In genomic region chr19:5585461-5586299, GRCh38 we compare ENCODE assay signal across 9 cellular contexts. TPM values are rescaled to one million over a fixed set of nuclear protein-coding genes. Genes with fewer than 3 reads are reported as not detected.
DNase-seq lines count a peak whose midpoint lies in the region; ATAC-seq, FAIRE-seq and TF ChIP-seq lines count a peak whose summit lies in the region.
"Had no signal": no experiment of that assay in that cellular context is flagged by ENCODE, and none has a peak within 500 bp of the region (broad histone marks: within the 10 kb centered on the region; RNA-seq: fewer than 3 reads in every experiment).

No MANE protein-coding gene starts in this region.

- intact Hi-C loops in upper lobe of right lung (cut with DNase I): no loop called here

- no peaks in the 10 kb centered on the region for H3K9me3 Mint-ChIP-seq in neural progenitor cell

- H3K27ac ChIP-seq in neural progenitor cell: peak overlapping the region; percentile 88
- H3K27ac ChIP-seq in upper lobe of right lung: no peak overlapping the region

- peak overlapping the region; percentile 38 for H2AFZ ChIP-seq in neural progenitor cell (replicated peaks)

- TF ChIP-seq CTCF in neural progenitor cell (IDR thresholded peaks at IDR 0.05): no peak
- TF ChIP-seq CTCF in upper lobe of right lung (IDR thresholded peaks at IDR 0.05): no peak

- DNase-seq in GM12892 (ENCODE audit: insufficient read length) (no peak), ecto neural progenitor cell (ENCODE audit: low spot score) (peak; percentile 77), neural progenitor cell (ENCODE audit: low spot score) (peak; percentile 80), upper lobe of right lung (no peak), NOMO-1 treated with DMSO at 0.1 percent for 48 hours (lab: John Stamatoyannopoulos, UW; ENCODE audit: unreplicated experiment) (no peak)
- peak; percentile 41 to 46 for DNase-seq in activated CD4-positive, alpha-beta T cell treated with anti-CD3 and anti-CD28 coated beads for 4 hours

- H3K27ac Mint-ChIP-seq in neural progenitor cell: peak overlapping the region; percentile 92

- peaks cover 27% of the 10 kb centered on the region for H3K4me1 Mint-ChIP-seq in neural progenitor cell

- H3K4me1 ChIP-seq in neural progenitor cell (peaks cover 18% of the 10 kb centered on the region), upper lobe of right lung (no peaks in the 10 kb centered on the region)

- no peaks in the 10 kb centered on the region for H3K79me2 ChIP-seq in neural progenitor cell (ENCODE audit: low read depth)

- FAIRE-seq in GM12892 (lab: Jason Lieb, UNC): no peak
- FAIRE-seq: endothelial cell of umbilical vein had no signal

- ATAC-seq in upper lobe of right lung: peak; percentile 4
- no peak for ATAC-seq in HG03135 (IDR thresholded peaks at IDR 0.05; ENCODE audit: unreplicated experiment)
- no peak for ATAC-seq in GM21786 (IDR thresholded peaks at IDR 0.05; ENCODE audit: unreplicated experiment)

- peak overlapping the region; percentile 60 for H3K4me3 Mint-ChIP-seq in neural progenitor cell

- peak overlapping the region; percentile 75 for H3K4me2 ChIP-seq in neural progenitor cell

- H3K4me3 ChIP-seq in neural progenitor cell (peak overlapping the region; percentile 37), upper lobe of right lung (no peak overlapping the region)

- H4K20me1 ChIP-seq in neural progenitor cell (ENCODE audit: low read depth): peaks cover 13% of the 10 kb centered on the region

- no peaks in the 10 kb centered on the region for H3K36me3 ChIP-seq in neural progenitor cell
- peaks cover 62% of the 10 kb centered on the region for H3K36me3 ChIP-seq in upper lobe of right lung

- H3F3A ChIP-seq in neural progenitor cell (ENCODE audit: low read depth): peaks cover 19% of the 10 kb centered on the region

- no peaks in the 10 kb centered on the region for H3K27me3 ChIP-seq in neural progenitor cell
- H3K27me3 ChIP-seq in upper lobe of right lung: no peaks in the 10 kb centered on the region

- H3K27me3 Mint-ChIP-seq in neural progenitor cell (ENCODE audit: insufficient read depth, low read depth): peaks cover 3% of the 10 kb centered on the region

- H3K9ac ChIP-seq in neural progenitor cell: no peak overlapping the region

- peak; percentile 13; the same call in 1 of the 2 replicates for TF ChIP-seq POLR2A in GM12892 (IDR thresholded peaks at IDR 0.05; ENCODE audit: low read depth, low read length)

- peaks cover 15% of the 10 kb centered on the region for H3K36me3 Mint-ChIP-seq in neural progenitor cell

- H3K9me3 ChIP-seq in neural progenitor cell (ENCODE audit: low read depth) (no peaks in the 10 kb centered on the region), upper lobe of right lung (no peaks in the 10 kb centered on the region)

RNA-seq across cellular contexts. Expression of gene TINCR, which starts 17.9 kb away (rescaled TPM):
- polyA plus RNA-seq in GM12892 (2012; ENCODE audit: missing spikeins): 0.59 TPM
- total RNA-seq in neural progenitor cell (ENCODE audit: low replicate concordance): 1.8 and 3.5 TPM in 2 replicates
- 5.6 TPM for total RNA-seq in upper lobe of right lung
- total RNA-seq: endothelial cell of umbilical vein had no signal

RNA-seq across cellular contexts. Expression of gene SAFB2, which starts 36.9 kb away (rescaled TPM):
- polyA plus RNA-seq in GM12892 (2012; ENCODE audit: missing spikeins): 37.7 TPM
- total RNA-seq in neural progenitor cell (ENCODE audit: low replicate concordance) (45.2 and 53.3 TPM in 2 replicates), upper lobe of right lung (74.2 TPM)

RNA-seq across cellular contexts. Expression of gene SAFB, which starts 37.2 kb away (rescaled TPM):
- polyA plus RNA-seq in GM12892 (2012; ENCODE audit: missing spikeins): 48.3 TPM
- total RNA-seq in neural progenitor cell (ENCODE audit: low replicate concordance): 57.9 and 89.2 TPM in 2 replicates
- total RNA-seq in upper lobe of right lung: 71.9 TPM

Comparison
In these comparisons a context has a peak if more than half of its experiments do, and no peak if none do; other contexts are left out.
1. DNase-seq: peak in activated CD4-positive, alpha-beta T cell treated with anti-CD3 and anti-CD28 coated beads for 4 hours (2 of 2), ecto neural progenitor cell (single experiment) and neural progenitor cell (single experiment); none in GM12892 (single experiment), upper lobe of right lung (single experiment) and NOMO-1 treated with DMSO at 0.1 percent for 48 hours (single experiment).